Comparison of ENCODE assay signal across 15 cellular contexts in genomic region chr5:143168877-143169810, GRCh38.
"Had no signal": no experiment of that assay in that cellular context is flagged by ENCODE, and none has a peak within 500 bp of the region (broad histone marks: within the 10 kb centered on the region; RNA-seq: fewer than 3 reads in every experiment).

No MANE protein-coding gene starts in this region.

- H3K4me3 ChIP-seq: coronary artery, heart right ventricle, lung, psoas muscle, stomach, thoracic aorta had no signal

- H3K27me3 ChIP-seq: heart right ventricle, stomach had no signal

- H3K27ac ChIP-seq: coronary artery, heart right ventricle, thoracic aorta had no signal

- DNase-seq: effector CD4-positive, alpha-beta T cell; endodermal cell; foreskin melanocyte; heart right ventricle; left ventricle myocardium superior; naive B cell; psoas muscle; retina; stimulated activated CD4-positive, alpha-beta T cell treated with anti-CD3 and anti-CD28 coated beads, Interleukin-12 subunit alpha, Interleukin-12 subunit beta, amount 100 ng/mL, for 4 hours; stimulated activated naive CD4-positive, alpha-beta T cell; stomach; trophoblast cell had no signal

- ATAC-seq: heart right ventricle, left ventricle myocardium superior had no signal

- H3K9me3 ChIP-seq: heart right ventricle, psoas muscle, stomach, thoracic aorta had no signal

- H3K4me1 ChIP-seq: psoas muscle had no signal
